ENCODE assay signal across 29 cellular contexts in the genomic region with DNA sequence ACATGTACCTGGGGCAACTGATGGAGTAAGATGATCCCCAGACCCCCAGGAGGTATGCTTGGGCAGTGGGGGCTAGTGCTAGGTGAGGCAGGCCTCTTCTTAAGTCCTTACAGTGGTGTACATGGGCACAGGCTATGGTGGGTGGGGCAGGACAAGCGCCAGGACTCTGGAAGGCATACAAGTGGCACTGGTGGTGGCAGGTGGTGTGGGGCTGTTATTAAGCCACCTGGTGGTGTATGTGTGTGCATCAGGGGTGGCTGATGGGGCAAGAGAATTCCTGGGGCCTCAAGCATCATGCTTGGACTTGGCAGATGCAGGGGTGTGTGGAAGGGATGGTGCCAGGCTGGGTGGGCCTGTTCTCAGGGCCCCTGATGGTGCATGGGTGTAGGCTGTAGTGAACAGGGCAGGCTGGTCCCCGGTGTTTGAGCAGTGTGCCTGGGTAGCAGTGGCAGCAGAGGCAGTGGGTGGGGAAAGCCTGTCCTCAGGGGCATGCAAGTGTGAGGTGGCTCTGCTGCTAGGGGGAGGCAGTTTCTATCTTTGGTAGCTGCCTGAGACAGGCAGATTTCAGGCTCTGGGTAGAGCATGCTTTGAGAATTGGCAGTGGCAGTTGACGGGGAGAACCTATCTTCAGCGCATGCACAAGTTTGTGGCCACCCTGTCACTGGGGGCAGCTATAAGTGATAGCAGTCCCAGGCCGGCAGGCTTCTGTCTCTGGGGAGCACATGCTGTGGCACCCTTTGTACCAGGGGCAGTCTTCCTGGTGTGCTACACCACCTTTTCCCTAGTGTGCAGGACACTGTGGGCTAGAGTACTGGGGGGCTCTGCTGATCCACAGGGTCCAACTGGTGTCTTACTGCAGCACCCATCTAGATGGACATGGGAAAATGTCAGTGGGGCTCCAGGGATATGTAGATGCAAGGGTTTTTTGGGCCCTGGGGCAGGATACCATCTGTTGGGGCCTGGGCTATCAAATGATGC. TPM values are rescaled to one million over a fixed set of nuclear protein-coding genes. Genes with fewer than 3 reads are reported as not detected.
DNase-seq lines count a peak whose midpoint lies in the region; ATAC-seq, FAIRE-seq and TF ChIP-seq lines count a peak whose summit lies in the region.
"Had no signal": no experiment of that assay in that cellular context is flagged by ENCODE, and none has a peak within 500 bp of the region (broad histone marks: within the 10 kb centered on the region; RNA-seq: fewer than 3 reads in every experiment).

No MANE protein-coding gene starts in this region.

- H3K27ac Mint-ChIP-seq in activated naive CD4-positive, alpha-beta T cell treated with anti-CD3 and anti-CD28 coated beads, Interleukin-2, amount 50 U/mL, for 24 hours = peak overlapping the region; percentile 59
- peak overlapping the region; percentile 27 for H3K27ac Mint-ChIP-seq in neural crest cell (ENCODE audit: unreplicated experiment)
- H3K27ac Mint-ChIP-seq: activated T-helper 1 cell treated with anti-CD3 and anti-CD28 coated beads, Interleukin-12 subunit alpha, Interleukin-12 subunit beta, Interleukin-2, Interleukin-4 antibody, amounts not matched to agents 30 ng/mL and 10 ng/mL and 1 ng/mL, durations not matched to agents 14 hours and 24 hours and 36 hours; stimulated activated naive CD8-positive, alpha-beta T cell treated with anti-CD3 and anti-CD28 coated beads, Interleukin-15, Interleukin-2, amounts not matched to agents 100 ng/mL and 50 ng/mL, for 24 hours had no signal

- H2AFZ ChIP-seq in HCT116 (ENCODE audit: low read depth, low read length, poor library complexity, severe bottlenecking) = no peak overlapping the region

- RAD21 ChIA-PET in HCT116 (lab: Charles Lee; ENCODE audit: low non-redundant PET in 1 of 2, low total read pairs in 2 of 2, uncharacterized antibody in 2 of 2, unreplicated experiment in 2 of 2) = no interaction called here

- no peak for TF ChIP-seq POLR2A in HCT116 (IDR thresholded peaks at IDR 0.05; ENCODE audit: borderline replicate concordance, extremely low read depth, insufficient read depth, insufficient read length)

- H3K27me3 ChIP-seq in HCT116 (ENCODE audit: insufficient read depth, low read length) = no peaks in the 10 kb centered on the region
- H3K27me3 ChIP-seq: esophagus muscularis mucosa, gastrocnemius medialis, neutrophil, tibial nerve had no signal

- peak; percentile 35 for FAIRE-seq in urothelium cell line (lab: Jason Lieb, UNC)
- FAIRE-seq: colon, HTR-8/SVneo had no signal

- CTCF ChIA-PET in HCT116 (lab: Charles Lee) = no interaction called here

- no peak overlapping the region for H3K4me3 Mint-ChIP-seq in activated naive CD4-positive, alpha-beta T cell treated with anti-CD3 and anti-CD28 coated beads, Interleukin-2, amount 50 U/mL, for 24 hours
- H3K4me3 Mint-ChIP-seq in neural crest cell = no peak overlapping the region
- H3K4me3 Mint-ChIP-seq: activated T-helper 1 cell treated with anti-CD3 and anti-CD28 coated beads, Interleukin-12 subunit alpha, Interleukin-12 subunit beta, Interleukin-2, Interleukin-4 antibody, amounts not matched to agents 30 ng/mL and 10 ng/mL and 1 ng/mL, durations not matched to agents 14 hours and 24 hours and 36 hours; stimulated activated naive CD8-positive, alpha-beta T cell treated with anti-CD3 and anti-CD28 coated beads, Interleukin-15, Interleukin-2, amounts not matched to agents 100 ng/mL and 50 ng/mL, for 24 hours had no signal

- POLR2A ChIA-PET in HCT116 (lab: Charles Lee) = no interaction called here

- TF ChIP-seq RAD21 in HCT116 (IDR thresholded peaks at IDR 0.05; ENCODE audit: low read depth) = no peak

- no peaks in the 10 kb centered on the region for H3K27me3 Mint-ChIP-seq in activated naive CD4-positive, alpha-beta T cell treated with anti-CD3 and anti-CD28 coated beads, Interleukin-2, amount 50 U/mL, for 24 hours
- H3K27me3 Mint-ChIP-seq in neural crest cell (ENCODE audit: low read depth) = no peaks in the 10 kb centered on the region
- H3K27me3 Mint-ChIP-seq: stimulated activated naive CD8-positive, alpha-beta T cell treated with anti-CD3 and anti-CD28 coated beads, Interleukin-15, Interleukin-2, amounts not matched to agents 100 ng/mL and 50 ng/mL, for 24 hours had no signal

- no peaks in the 10 kb centered on the region for H3K36me3 ChIP-seq in HCT116 (ENCODE audit: control insufficient read depth in 1 of 2, insufficient read depth in 2 of 2, low read length in 2 of 2)
- H3K36me3 ChIP-seq: esophagus muscularis mucosa, gastrocnemius medialis, left ventricle myocardium inferior, neutrophil, tibial nerve had no signal

- no peaks in the 10 kb centered on the region for H3K4me1 ChIP-seq in HCT116 (ENCODE audit: control insufficient read depth in 1 of 2, insufficient read depth in 2 of 2, low read length in 2 of 2)
- H3K4me1 ChIP-seq: esophagus muscularis mucosa, gastrocnemius medialis, left ventricle myocardium inferior, tibial nerve had no signal

- H3K9me2 ChIP-seq in HCT116 (ENCODE audit: insufficient read depth) = no peaks in the 10 kb centered on the region

- peaks cover 25% of the 10 kb centered on the region for H3K9me3 Mint-ChIP-seq in activated naive CD4-positive, alpha-beta T cell treated with anti-CD3 and anti-CD28 coated beads, Interleukin-2, amount 50 U/mL, for 24 hours
- peaks cover 13% of the 10 kb centered on the region for H3K9me3 Mint-ChIP-seq in neural crest cell

- TF ChIP-seq CTCF in HCT116 (IDR thresholded peaks at IDR 0.05 in 2 of 3, conservative IDR thresholded peaks at IDR 0.05 in 1 of 3; ENCODE audit: borderline replicate concordance in 1 of 3, insufficient read depth in 1 of 3, low read depth in 2 of 3, low read length in 2 of 3) (no peak), neural crest cell (conservative IDR thresholded peaks at IDR 0.05) (no peak)

- no peak overlapping the region for H3K4me3 ChIP-seq in HCT116 (replicated peaks in 1 of 2; ENCODE audit: low read depth in 1 of 2, low read length in 2 of 2)
- H3K4me3 ChIP-seq: esophagus muscularis mucosa, gastrocnemius medialis, left ventricle myocardium inferior, smooth muscle cell, tibial nerve had no signal

- peaks cover 59% of the 10 kb centered on the region for H3K4me1 Mint-ChIP-seq in activated naive CD4-positive, alpha-beta T cell treated with anti-CD3 and anti-CD28 coated beads, Interleukin-2, amount 50 U/mL, for 24 hours
- H3K4me1 Mint-ChIP-seq in neural crest cell = peaks cover 6% of the 10 kb centered on the region

- no peaks in the 10 kb centered on the region for H3K79me2 ChIP-seq in HCT116 (ENCODE audit: insufficient read depth, low read length)

- H3K9ac ChIP-seq in HCT116 (ENCODE audit: low read length) = no peak overlapping the region

- no peaks in the 10 kb centered on the region for H4K20me1 ChIP-seq in HCT116 (ENCODE audit: insufficient read depth)

- no peak for DNase-seq in activated naive CD4-positive, alpha-beta T cell treated with Interleukin-2 at 50 U/mL for 16 hours
- no peak for DNase-seq in HCT116 (ENCODE audit: low read depth, low spot score)
- no peak for DNase-seq in neural crest cell (ENCODE audit: low read depth, low spot score)
- no peak for DNase-seq in urothelium cell line (ENCODE audit: low spot score)
- DNase-seq in NCI-H187 (lab: John Stamatoyannopoulos, UW) = no peak
- no peak for DNase-seq in stimulated activated CD4-positive, alpha-beta T cell treated with anti-CD3 and anti-CD28 coated beads, Interleukin-2, amount 100 ng/mL, for 48 hours
- no peak for DNase-seq in HuH-7 (ENCODE audit: low spot score)
- DNase-seq: activated CD4-positive, CD25-positive, alpha-beta regulatory T cell treated with anti-CD3 and anti-CD28 coated beads, Interleukin-2, amount 50 U/mL, for 72 hours; effector memory CD4-positive, alpha-beta T cell; EL; gastrocnemius medialis; hippocampal formation; left ventricle myocardium inferior; NCI-H1092; NCI-H1930; NCI-H2227 treated with DMSO at 0.1 percent for 48 hours; SHP77; stimulated activated CD4-positive, alpha-beta T cell treated with anti-CD3 and anti-CD28 coated beads, Interleukin-4, amount 100 ng/mL, for 1 hour; SW 1271 had no signal

- no peak overlapping the region for H3K27ac ChIP-seq in HCT116 (ENCODE audit: low read depth, low read length)
- H3K27ac ChIP-seq: esophagus muscularis mucosa, gastrocnemius medialis, left ventricle myocardium inferior, neutrophil, tibial nerve had no signal

- no peak overlapping the region for H3K4me2 ChIP-seq in HCT116 (ENCODE audit: low read length)
- H3K4me2 ChIP-seq: smooth muscle cell had no signal

- no peaks in the 10 kb centered on the region for H3K9me3 ChIP-seq in HCT116 (ENCODE audit: control insufficient read depth in 1 of 2, insufficient read depth in 1 of 2, low read depth in 1 of 2, low read length in 2 of 2)
- H3K9me3 ChIP-seq: gastrocnemius medialis, neutrophil had no signal

- intact Hi-C loops in HCT116 (cut with micrococcal nuclease) = no loop called here

- peak; percentile 25; the same call in 1 of the 2 replicates for ATAC-seq in HCT116
- ATAC-seq: gastrocnemius medialis had no signal

- BruUV-seq in HCT116 (replicated peaks; lab: Mats Ljungman, UMichigan) = no TSS peak

- H3K36me3 Mint-ChIP-seq in activated naive CD4-positive, alpha-beta T cell treated with anti-CD3 and anti-CD28 coated beads, Interleukin-2, amount 50 U/mL, for 24 hours = peaks cover 30% of the 10 kb centered on the region
- no peaks in the 10 kb centered on the region for H3K36me3 Mint-ChIP-seq in neural crest cell (ENCODE audit: low read depth)

TF ChIP-seq in HCT116, 20 proteins besides CTCF, POLR2A, EP300 and RAD21 (continues in another document):
- TF ChIP-seq EZH2 (IDR thresholded peaks at IDR 0.05) (no peak), EZH2phosphoT487 (IDR thresholded peaks at IDR 0.05; ENCODE audit: borderline replicate concordance) (no peak), FOSL1 (IDR thresholded peaks at IDR 0.05; ENCODE audit: low read depth) (no peak)

RNA-seq across cellular contexts. Expression of gene ABCD2, which starts 52.6 kb away (rescaled TPM):
- total RNA-seq in HCT116 (2021; ENCODE audit: unreplicated experiment) (not detected), neural crest cell (0.70 and 0.80 TPM in 2 replicates)
- not detected in 2 replicates for polyA plus RNA-seq in HCT116 (2012)
- polyA plus RNA-seq: BJ, smooth muscle cell had no signal
